In the genomic region with DNA sequence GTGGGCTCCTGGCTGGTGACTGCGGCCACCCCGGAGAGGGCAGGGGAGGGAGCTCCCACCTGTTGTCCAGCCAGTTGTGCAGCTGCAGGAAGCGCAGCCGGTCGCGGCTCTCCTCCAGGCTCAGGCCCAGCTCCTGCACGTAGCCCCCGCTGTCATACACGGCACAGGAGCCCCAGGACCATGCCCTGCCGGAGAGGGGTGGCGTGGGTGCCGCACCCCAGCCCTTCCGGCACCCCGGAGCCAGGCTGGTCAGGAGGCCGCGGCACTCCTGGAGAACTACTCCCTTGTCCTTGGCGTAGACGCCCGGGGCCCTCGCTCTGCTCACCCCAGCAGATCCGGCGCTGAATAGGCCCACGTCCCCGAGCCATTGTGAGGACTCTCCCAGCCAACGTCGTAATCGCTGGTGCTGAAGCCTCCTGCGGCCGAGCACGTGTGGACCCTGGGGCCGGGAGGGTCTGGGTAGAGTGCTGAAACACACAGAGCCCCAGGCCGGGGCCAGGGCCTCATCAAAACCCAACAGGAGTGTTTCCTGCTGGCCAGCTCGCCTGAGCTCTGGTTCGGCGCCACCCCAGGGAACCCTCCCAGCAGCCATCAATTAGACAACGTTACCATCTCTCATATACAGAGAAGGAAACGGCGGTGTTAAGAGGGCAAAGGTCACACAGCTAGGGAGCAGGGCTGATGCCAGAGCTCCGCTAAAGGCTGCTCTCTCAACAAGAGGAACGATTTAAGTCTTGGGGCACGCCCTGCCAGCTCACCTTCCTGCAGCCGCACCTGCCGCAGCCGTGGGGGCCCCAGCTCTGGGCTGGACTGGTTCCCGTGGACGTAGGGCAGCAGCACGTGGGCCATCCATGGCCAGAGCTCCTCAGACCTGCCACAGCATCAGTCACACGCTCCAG, we compare ENCODE assay signal across 11 cellular contexts. TPM values are rescaled to one million over a fixed set of nuclear protein-coding genes. Genes with fewer than 3 reads are reported as not detected.
DNase-seq lines count a peak whose midpoint lies in the region; ATAC-seq, FAIRE-seq and TF ChIP-seq lines count a peak whose summit lies in the region.
"Had no signal": no experiment of that assay in that cellular context is flagged by ENCODE, and none has a peak within 500 bp of the region (broad histone marks: within the 10 kb centered on the region; RNA-seq: fewer than 3 reads in every experiment).

No MANE protein-coding gene starts in this region.

- ATAC-seq in GM21619 (IDR thresholded peaks at IDR 0.05; ENCODE audit: unreplicated experiment): no peak

- DNase-seq in HT-29 (ENCODE audit: low spot score) (peak; percentile 73), kidney epithelial cell (ENCODE audit: low read depth) (no peak), small intestine (peak; percentile 88), tibial artery (no peak), superior temporal gyrus (ENCODE audit: extremely low spot score) (no peak), T-helper 1 cell (no peak)
- DNase-seq: activated CD4-positive, alpha-beta memory T cell treated with anti-CD3 and anti-CD28 coated beads, Interleukin-2, amount 10 ng/mL, durations not matched to agents 7 days and 5 days; MM.1S; NCI-H2227 treated with DMSO at 0.1 percent for 48 hours had no signal

- no peaks in the 10 kb centered on the region for H3K27me3 ChIP-seq in kidney epithelial cell (ENCODE audit: control insufficient read depth, insufficient read depth, low read length)
- H3K27me3 ChIP-seq in small intestine (ENCODE audit: control insufficient read depth in 2 of 2, insufficient read depth in 2 of 2, low read length in 2 of 2): no peaks in the 10 kb centered on the region
- no peaks in the 10 kb centered on the region for H3K27me3 ChIP-seq in tibial artery

- 15 to 63% (median 51%) methylated on average over 47 to 48 of the region's 48 CpGs for WGBS in small intestine, 3 donors

- H3K36me3 ChIP-seq in kidney epithelial cell (ENCODE audit: control insufficient read depth, insufficient read depth, low read length) (no peaks in the 10 kb centered on the region), small intestine (ENCODE audit: control insufficient read depth in 2 of 2, insufficient read depth in 2 of 2, low read length in 2 of 2) (peaks cover 6 to 7% of the 10 kb centered on the region in 2 donors), tibial artery (peaks cover 83 to 100% (median 98%) of the 10 kb centered on the region in 3 donors)

- peak overlapping the region; percentile 39 for H3K27ac ChIP-seq in cingulate gyrus (ENCODE audit: low read depth, low read length)
- peak overlapping the region; percentile 79 to 81 for H3K27ac ChIP-seq in small intestine (ENCODE audit: low read depth in 1 of 2, low read length in 1 of 2)
- H3K27ac ChIP-seq in tibial artery: no peak overlapping the region

- intact Hi-C loops in tibial artery (cut with DNase I; ENCODE audit: low total_unique reads): no loop called here

- H3K9me3 ChIP-seq in small intestine (ENCODE audit: control insufficient read depth, low read depth) (no peaks in the 10 kb centered on the region), tibial artery (no peaks in the 10 kb centered on the region)

- TF ChIP-seq CTCF in kidney epithelial cell (IDR thresholded peaks at IDR 0.05; ENCODE audit: insufficient read depth, low read length, poor library complexity, severe bottlenecking) (no peak), tibial artery (IDR thresholded peaks at IDR 0.05) (no peak)

- H3K4me1 ChIP-seq in small intestine (ENCODE audit: control insufficient read depth in 2 of 2, insufficient read depth in 1 of 2, low read depth in 1 of 2, low read length in 1 of 2): no peaks in the 10 kb centered on the region
- H3K4me1 ChIP-seq in tibial artery: no peaks in the 10 kb centered on the region

- FAIRE-seq in small intestine (lab: Jason Lieb, UNC): no peak

- H3K4me3 ChIP-seq in kidney epithelial cell (ENCODE audit: low read depth, low read length) (peak overlapping the region; percentile 24), small intestine (ENCODE audit: low read depth in 1 of 2, low read length in 2 of 2) (peak overlapping the region in 1 of 2 donors; percentile 40), tibial artery (no peak overlapping the region)

RNA-seq across cellular contexts. Expression of a gene that starts 43.7 kb away (rescaled TPM):
- 72.1 and 74.7 TPM in 2 replicates for total RNA-seq in HT-29 (2014; rRNA removed; shearing (Covaris generic))
- total RNA-seq in kidney epithelial cell: 85.6 and 102 TPM in 2 replicates
- polyA plus RNA-seq in small intestine: 10 to 100 TPM; 10.5 to 41.2 (median 12.2) TPM

RNA-seq across cellular contexts. Expression of a gene that starts 44.2 kb away (rescaled TPM):
- 75.1 and 85.0 TPM in 2 replicates for total RNA-seq in HT-29 (2014; rRNA removed; shearing (Covaris generic))
- 67.9 and 104 TPM in 2 replicates for total RNA-seq in kidney epithelial cell
- 10 to 100 TPM; 35.1 to 73.1 (median 47.0) TPM for polyA plus RNA-seq in small intestine

RNA-seq across cellular contexts. Expression of a gene that starts 44.3 kb away (rescaled TPM):
- total RNA-seq in HT-29 (2014; rRNA removed; shearing (Covaris generic)): 157 and 215 TPM in 2 replicates
- total RNA-seq in kidney epithelial cell: 39.3 and 44.1 TPM in 2 replicates
- 10 to 100 TPM; 13.0 to 27.6 (median 22.2) TPM for polyA plus RNA-seq in small intestine

RNA-seq across cellular contexts. Expression of a gene that starts 56.5 kb away (rescaled TPM):
- 13.4 and 24.9 TPM in 2 replicates for total RNA-seq in HT-29 (2014; rRNA removed; shearing (Covaris generic))
- 0.54 and 0.68 TPM in 2 replicates for total RNA-seq in kidney epithelial cell
- 10 to 100 TPM; 11.9 to 31.9 (median 28.0) TPM for polyA plus RNA-seq in small intestine

Comparison
In these comparisons a context has a peak if more than half of its experiments do, and no peak if none do; other contexts are left out.
1. DNase-seq: peak in HT-29 (single experiment) and small intestine (single experiment); none in kidney epithelial cell (single experiment), tibial artery (0 of 2), superior temporal gyrus (single experiment) and T-helper 1 cell (0 of 5).
2. H3K27ac ChIP-seq: peak in cingulate gyrus (single experiment) and small intestine (2 of 2); none in tibial artery (0 of 2).